In genomic region chr5:131323378-131323777, GRCh38 we compare ENCODE assay signal across 1 cellular context.
TF ChIP-seq lines count a peak whose summit lies in the region.

No MANE protein-coding gene starts in this region.

TF ChIP-seq in A549, 52 proteins besides CTCF, POLR2A, EP300 and RAD21 (continued from another document):
- no peak for TF ChIP-seq HOXB5 (CRISPR knock-in tag; IDR thresholded peaks at IDR 0.05)
- TF ChIP-seq RFX5 (IDR thresholded peaks at IDR 0.05): no peak
TF ChIP-seq in A549: peak in this region for 0.
